In the genomic region with DNA sequence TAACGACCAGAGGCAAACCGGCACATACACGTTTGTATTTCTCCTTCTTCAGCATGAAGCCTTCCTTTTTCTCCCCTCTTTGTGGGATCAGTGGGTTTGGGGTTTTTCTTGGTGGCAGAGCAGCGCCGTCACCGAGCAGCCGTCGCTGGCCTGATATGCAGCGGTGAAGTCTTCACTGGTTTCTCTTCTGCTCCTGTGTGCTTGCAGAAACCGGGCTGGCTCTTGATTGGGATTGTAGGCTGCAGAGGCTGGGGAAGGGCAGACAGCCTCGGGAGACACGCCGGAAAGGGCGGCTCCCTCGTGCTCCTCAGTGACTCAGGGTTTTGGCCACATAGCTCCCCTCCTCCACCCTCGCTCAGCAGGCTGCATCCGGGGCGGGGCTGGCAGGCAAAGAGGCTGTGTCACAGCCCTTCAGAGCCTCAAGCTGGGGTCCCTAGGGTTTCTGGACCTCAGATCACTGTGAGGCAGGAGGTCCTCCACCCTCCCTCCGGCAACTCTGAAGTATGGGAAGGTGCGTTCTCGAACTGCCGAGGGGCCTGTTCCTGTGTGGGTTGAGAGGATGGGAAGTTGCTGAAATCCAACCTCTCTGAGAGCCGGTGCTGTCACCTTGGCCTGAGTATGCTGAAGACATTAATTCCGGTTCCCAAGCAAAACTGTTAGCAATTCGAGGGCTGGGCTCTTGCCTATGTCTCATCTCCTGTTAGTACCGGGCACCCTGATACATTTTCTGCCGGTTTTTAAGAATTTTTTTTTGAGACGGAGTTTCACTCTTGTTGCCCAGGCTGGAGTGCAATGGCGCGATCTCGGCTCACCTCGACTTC, we compare ENCODE assay signal across 1 cellular context.
TF ChIP-seq lines count a peak whose summit lies in the region.

No MANE protein-coding gene starts in this region.

TF ChIP-seq in H1, 55 proteins besides CTCF, POLR2A, EP300 and RAD21:
- TF ChIP-seq SIRT6 (IDR thresholded peaks at IDR 0.05; ENCODE audit: low read length) = no peak
- TF ChIP-seq CREB1 (IDR thresholded peaks at IDR 0.05) = 0 out of 2 replicates have a peak, but pooled peaks have one; percentile 40
- 0 out of 2 replicates have a peak, but pooled peaks have one; percentile 60 for TF ChIP-seq SP1 (IDR thresholded peaks at IDR 0.05; ENCODE audit: low read depth, low read length)
- peak; percentile 62; the same call in 1 of the 2 replicates for TF ChIP-seq TEAD4 (IDR thresholded peaks at IDR 0.05; ENCODE audit: low read depth, low read length)
- peak; percentile 60; the same call in 1 of the 2 replicates for TF ChIP-seq CHD2 (IDR thresholded peaks at IDR 0.05; ENCODE audit: low read length)
- TF ChIP-seq HDAC2 (IDR thresholded peaks at IDR 0.05; ENCODE audit: borderline replicate concordance in 1 of 2, low read depth in 2 of 2, low read length in 2 of 2) = 0 out of 4 replicates have a peak, but pooled peaks of 1 of the 2 experiments have one; percentile 40
- no peak for TF ChIP-seq SRF (IDR thresholded peaks at IDR 0.05; ENCODE audit: low read depth, low read length)
- TF ChIP-seq, protein P1, sequence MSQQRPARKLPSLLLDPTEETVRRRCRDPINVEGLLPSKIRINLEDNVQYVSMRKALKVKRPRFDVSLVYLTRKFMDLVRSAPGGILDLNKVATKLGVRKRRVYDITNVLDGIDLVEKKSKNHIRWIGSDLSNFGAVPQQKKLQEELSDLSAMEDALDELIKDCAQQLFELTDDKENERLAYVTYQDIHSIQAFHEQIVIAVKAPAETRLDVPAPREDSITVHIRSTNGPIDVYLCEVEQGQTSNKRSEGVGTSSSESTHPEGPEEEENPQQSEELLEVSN (IDR thresholded peaks at IDR 0.05) = peak; percentile 96
- TF ChIP-seq JUND (IDR thresholded peaks at IDR 0.05; ENCODE audit: low read length) = peak; percentile 67; the same call in 1 of the 2 replicates
- 0 out of 2 replicates have a peak, but pooled peaks have one; percentile 24 for TF ChIP-seq JUN (IDR thresholded peaks at IDR 0.05; ENCODE audit: low read depth, low read length)
- no peak; the same call in 1 of the 2 replicates for TF ChIP-seq POLR2AphosphoS5 (IDR thresholded peaks at IDR 0.05; ENCODE audit: low read depth, low read length)
- TF ChIP-seq TAF1 (IDR thresholded peaks at IDR 0.05; ENCODE audit: low read depth, low read length) = 0 out of 2 replicates have a peak, but pooled peaks have one; percentile 16
- peak; percentile 98 for TF ChIP-seq BACH1 (IDR thresholded peaks at IDR 0.05; ENCODE audit: low read length)
- TF ChIP-seq EZH2 (IDR thresholded peaks at IDR 0.05; ENCODE audit: low read depth, low read length, severe bottlenecking) = no peak
- TF ChIP-seq POU5F1 (IDR thresholded peaks at IDR 0.05; ENCODE audit: low read depth, low read length) = no peak
- no peak for TF ChIP-seq NANOG (IDR thresholded peaks at IDR 0.05; ENCODE audit: insufficient read depth, low read depth, low read length, poor library complexity, severe bottlenecking)
- no peak for TF ChIP-seq GABPA (IDR thresholded peaks at IDR 0.05; ENCODE audit: borderline replicate concordance, insufficient read depth, low read length)
- TF ChIP-seq SIN3A (conservative IDR thresholded peaks at IDR 0.05 in 1 of 2, IDR thresholded peaks at IDR 0.05 in 1 of 2; ENCODE audit: low read depth in 1 of 2, low read length in 2 of 2) = no peak
- TF ChIP-seq, protein P2, sequence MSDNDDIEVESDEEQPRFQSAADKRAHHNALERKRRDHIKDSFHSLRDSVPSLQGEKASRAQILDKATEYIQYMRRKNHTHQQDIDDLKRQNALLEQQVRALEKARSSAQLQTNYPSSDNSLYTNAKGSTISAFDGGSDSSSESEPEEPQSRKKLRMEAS (IDR thresholded peaks at IDR 0.05) = peak; percentile 97
- peak; percentile 63; the same call in 1 of the 2 replicates for TF ChIP-seq GTF2F1 (IDR thresholded peaks at IDR 0.05; ENCODE audit: borderline replicate concordance, low read depth, low read length)
- TF ChIP-seq CTBP2 (IDR thresholded peaks at IDR 0.05; ENCODE audit: borderline replicate concordance, insufficient read depth, insufficient read length, low read length) = peak; percentile 55
- TF ChIP-seq RXRA (IDR thresholded peaks at IDR 0.05; ENCODE audit: insufficient read depth, low read depth, low read length) = no peak
- peak; percentile 95 for TF ChIP-seq MAFK (IDR thresholded peaks at IDR 0.05; ENCODE audit: low read depth, low read length)
- no peak; the same call in 1 of the 2 replicates for TF ChIP-seq RBBP5 (IDR thresholded peaks at IDR 0.05; ENCODE audit: borderline replicate concordance, low read depth, low read length)
